Comparison of ENCODE assay signal across 1 cellular context in the genomic region with DNA sequence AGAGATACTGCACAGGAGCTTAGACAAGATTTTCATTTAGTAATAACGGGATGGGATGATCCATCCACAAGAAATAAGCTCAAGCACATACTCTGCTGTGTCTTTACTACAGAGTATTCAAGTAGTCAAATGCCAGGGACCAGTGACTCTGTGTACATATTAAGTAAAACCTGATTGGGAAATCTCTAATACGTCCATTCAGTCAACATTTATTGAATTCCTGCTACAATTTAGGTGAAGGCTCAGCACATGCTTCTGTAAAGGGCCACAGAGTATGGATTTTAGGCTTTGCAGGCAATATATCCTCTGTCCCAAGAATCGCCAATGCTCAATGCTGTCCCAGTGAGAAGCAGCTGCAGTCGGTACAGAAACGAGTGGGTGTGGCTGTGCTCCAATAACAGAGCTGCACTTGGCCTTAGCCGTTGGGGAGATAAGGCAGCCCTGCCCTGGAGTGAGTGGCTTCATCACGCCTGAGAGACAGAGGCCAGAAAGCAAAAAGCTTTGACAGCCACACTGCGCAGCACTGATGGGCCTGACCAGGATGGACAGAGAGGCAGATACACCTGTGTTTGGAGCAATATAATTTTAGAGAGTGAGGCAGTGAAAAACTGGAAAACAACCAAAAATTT.
TF ChIP-seq lines count a peak whose summit lies in the region.

No MANE protein-coding gene starts in this region.

TF ChIP-seq in GM23338, 12 proteins besides CTCF, POLR2A, EP300 and RAD21 (continued from another document):
- TF ChIP-seq ETS1 (IDR thresholded peaks at IDR 0.05) (no peak), EZH2 (IDR thresholded peaks at IDR 0.05; ENCODE audit: low read depth, unreplicated experiment) (no peak)
